12 cellular contexts compared by ENCODE assay signal in genomic region chr11:122207505-122207904, GRCh38.
DNase-seq lines count a peak whose midpoint lies in the region; FAIRE-seq and TF ChIP-seq lines count a peak whose summit lies in the region.
"Had no signal": no experiment of that assay in that cellular context is flagged by ENCODE, and none has a peak within 500 bp of the region (broad histone marks: within the 10 kb centered on the region; RNA-seq: fewer than 3 reads in every experiment).

No MANE protein-coding gene starts in this region.

- DNase-seq in NCI-H2029 (lab: John Stamatoyannopoulos, UW) (peak; percentile 8), NCI-H2029 treated with DMSO at 0.1 percent for 48 hours (lab: John Stamatoyannopoulos, UW) (no peak), nephron progenitor cell (no peak), vagina (ENCODE audit: extremely low spot score in 2 of 2) (no peak), spleen (no peak), NCI-H524 treated with DMSO at 0.1 percent for 48 hours (lab: John Stamatoyannopoulos, UW) (no peak), frontal cortex (ENCODE audit: low spot score in 2 of 2) (no peak)
- DNase-seq: activated CD8-positive, alpha-beta memory T cell treated with anti-CD3 and anti-CD28 coated beads, Interleukin-2, amount 10 ng/mL, durations not matched to agents 7 days and 5 days; Karpas-422; naive thymus-derived CD4-positive, alpha-beta T cell had no signal

- H3K4me1 Mint-ChIP-seq in nephron progenitor cell, result peaks cover 33% of the 10 kb centered on the region
- H3K4me1 Mint-ChIP-seq: activated CD8-positive, alpha-beta memory T cell treated with anti-CD3 and anti-CD28 coated beads, Interleukin-2, amount 10 ng/mL, durations not matched to agents 7 days and 5 days had no signal

- H3K4me3 ChIP-seq in vagina (no peak overlapping the region), spleen (no peak overlapping the region)

- WGBS in spleen, 5 donors, result 72 to 88% (median 80%) methylated on average over 8 of the region's 8 CpGs

- TF ChIP-seq CTCF in nephron progenitor cell (IDR thresholded peaks at IDR 0.05), result no peak
- no peak for TF ChIP-seq CTCF in vagina (IDR thresholded peaks at IDR 0.05)
- TF ChIP-seq CTCF in spleen (IDR thresholded peaks at IDR 0.05 in 8 of 11, conservative IDR thresholded peaks at IDR 0.05 in 3 of 11), result no peak

- no peak overlapping the region for H3K4me3 Mint-ChIP-seq in nephron progenitor cell
- H3K4me3 Mint-ChIP-seq: activated CD8-positive, alpha-beta memory T cell treated with anti-CD3 and anti-CD28 coated beads, Interleukin-2, amount 10 ng/mL, durations not matched to agents 7 days and 5 days; naive thymus-derived CD4-positive, alpha-beta T cell had no signal

- H3K4me1 ChIP-seq in vagina, result peaks cover 48% of the 10 kb centered on the region
- H3K4me1 ChIP-seq in spleen, result peaks cover 0 to 13% (median 3%) of the 10 kb centered on the region in 6 donors

- H3K27me3 ChIP-seq in vagina (no peaks in the 10 kb centered on the region), spleen (replicated peaks in 1 of 7) (peaks cover 0 to 17% (median 0%) of the 10 kb centered on the region in 7 donors)

- H3K27ac ChIP-seq in vagina (peak overlapping the region; percentile 70), spleen (no peak overlapping the region)
- H3K27ac ChIP-seq: 22Rv1 had no signal

- H3K36me3 ChIP-seq in vagina (no peaks in the 10 kb centered on the region), spleen (no peaks in the 10 kb centered on the region)

- no peaks in the 10 kb centered on the region for H3K9me3 ChIP-seq in vagina
- no peaks in the 10 kb centered on the region for H3K9me3 ChIP-seq in spleen

- FAIRE-seq in endometrium (lab: Jason Lieb, UNC), result peak; percentile 54
- FAIRE-seq in frontal cortex (lab: Jason Lieb, UNC), result no peak

- H3K27me3 Mint-ChIP-seq in nephron progenitor cell (ENCODE audit: low read depth, poor library complexity), result peaks cover 18% of the 10 kb centered on the region

- no peaks in the 10 kb centered on the region for H3K9me3 Mint-ChIP-seq in nephron progenitor cell

- intact Hi-C loops in vagina (cut with DNase I), result loop anchor here (5.0 to 10.0 kb wide), 2 partner anchors 105 to 173 kb away; no protein-coding TSS in a partner anchor
- intact Hi-C loops in spleen (cut with DNase I; ENCODE audit: low total_unique reads), result no loop called here

- H3K36me3 Mint-ChIP-seq in nephron progenitor cell (ENCODE audit: low read depth), result no peaks in the 10 kb centered on the region
- H3K36me3 Mint-ChIP-seq: activated CD8-positive, alpha-beta memory T cell treated with anti-CD3 and anti-CD28 coated beads, Interleukin-2, amount 10 ng/mL, durations not matched to agents 7 days and 5 days; naive thymus-derived CD4-positive, alpha-beta T cell had no signal

- TF ChIP-seq POLR2A in vagina (IDR thresholded peaks at IDR 0.05), result no peak
- TF ChIP-seq POLR2A in spleen (IDR thresholded peaks at IDR 0.05), result no peak

- H3K27ac Mint-ChIP-seq in nephron progenitor cell, result peak overlapping the region; percentile 13
- H3K27ac Mint-ChIP-seq: activated CD8-positive, alpha-beta memory T cell treated with anti-CD3 and anti-CD28 coated beads, Interleukin-2, amount 10 ng/mL, durations not matched to agents 7 days and 5 days; naive thymus-derived CD4-positive, alpha-beta T cell had no signal
